Comparison of ENCODE assay signal across 8 cellular contexts in genomic region chr11:1832181-1832988, GRCh38.
DNase-seq lines count a peak whose midpoint lies in the region; ATAC-seq and TF ChIP-seq lines count a peak whose summit lies in the region.

No MANE protein-coding gene starts in this region.

- no peak overlapping the region for H3K27ac ChIP-seq in ACC112 (ENCODE audit: low read depth, low read length)

- DNase-seq in GM19238 (ENCODE audit: insufficient read length, low spot score) = peak; percentile 79
- DNase-seq in T-helper 2 cell = peak in 4 of 5 experiments; percentile 43 to 64 (median 58)
- no peak for DNase-seq in astrocyte of the cerebellum (ENCODE audit: low read depth)
- peak; percentile 53 to 75 for DNase-seq in stimulated activated CD4-positive, alpha-beta T cell treated with anti-CD3 and anti-CD28 coated beads, Interleukin-1b, Interleukin-23, amount 100 ng/mL, for 4 hours (ENCODE audit: low read depth in 2 of 2)

- in situ Hi-C loops in astrocyte of the cerebellum (cut with HindIII; ENCODE audit: low sequenced_read_pairs) = no loop called here

- H3K4me3 ChIP-seq in ACC112 (ENCODE audit: low read depth, low read length) (0 out of 2 replicates have a peak overlapping the region, but pooled peaks have one; percentile 21), astrocyte of the cerebellum (ENCODE audit: low read depth, low read length) (no peak overlapping the region), iPS-15b (ENCODE audit: low read depth, low read length) (peak overlapping the region; percentile 35)

- no peak overlapping the region for H3K9ac ChIP-seq in iPS-15b (ENCODE audit: low read depth, low read length)

- peaks cover 23% of the 10 kb centered on the region for H3K4me1 ChIP-seq in ACC112 (ENCODE audit: control insufficient read depth, insufficient read depth, low read length, unreplicated experiment)
- no peaks in the 10 kb centered on the region for H3K4me1 ChIP-seq in iPS-15b (ENCODE audit: control insufficient read depth, insufficient read depth, low read length)

- no peaks in the 10 kb centered on the region for H3K79me2 ChIP-seq in ACC112 (ENCODE audit: control insufficient read depth, insufficient read depth, low read length, unreplicated experiment)

- H3K9me3 ChIP-seq in iPS-15b (ENCODE audit: control insufficient read depth, insufficient read depth, low read length) = no peaks in the 10 kb centered on the region

- peak overlapping the region; percentile 58 for H2AFZ ChIP-seq in ACC112 (ENCODE audit: low read length, unreplicated experiment)

- ATAC-seq in GM19463 (IDR thresholded peaks at IDR 0.05; ENCODE audit: unreplicated experiment) (no peak), HG03139 (IDR thresholded peaks at IDR 0.05; ENCODE audit: unreplicated experiment) (no peak)

- H3K27me3 ChIP-seq in ACC112 (ENCODE audit: insufficient read depth, low read length) = no peaks in the 10 kb centered on the region
- H3K27me3 ChIP-seq in iPS-15b (ENCODE audit: control insufficient read depth, insufficient read depth, low read length) = no peaks in the 10 kb centered on the region

- no peaks in the 10 kb centered on the region for H3K36me3 ChIP-seq in ACC112 (ENCODE audit: insufficient read depth, low read length)
- H3K36me3 ChIP-seq in iPS-15b (ENCODE audit: control insufficient read depth, insufficient read depth, low read length) = no peaks in the 10 kb centered on the region

- TF ChIP-seq CTCF in astrocyte of the cerebellum (IDR thresholded peaks at IDR 0.05; ENCODE audit: low read depth, low read length, missing control alignments) = peak; percentile 92
